Comparison of ENCODE assay signal across 13 cellular contexts in genomic region chr2:131047920-131048560, GRCh38.
"Had no signal": no experiment of that assay in that cellular context is flagged by ENCODE, and none has a peak within 500 bp of the region (broad histone marks: within the 10 kb centered on the region; RNA-seq: fewer than 3 reads in every experiment).

No MANE protein-coding gene starts in this region.

- H3K4me1 ChIP-seq: foreskin keratinocyte had no signal

- H3K9me3 ChIP-seq: tibial artery had no signal

- DNase-seq: activated CD4-positive, alpha-beta T cell treated with anti-CD3 and anti-CD28 coated beads for 4 hours; brain microvascular endothelial cell; effector memory CD4-positive, alpha-beta T cell; foreskin keratinocyte; retina; stimulated activated CD4-positive, alpha-beta T cell treated with anti-CD3 and anti-CD28 coated beads, Interleukin-2, amount 100 ng/mL, for 48 hours; stimulated activated naive CD4-positive, alpha-beta T cell; tibial artery had no signal

- H3K9me3 Mint-ChIP-seq: dendritic cell treated with granulocyte-macrophage colony-stimulating factor and Interleukin-4, amounts not matched to agents 40 ng/mL and 50 ng/mL, for 4 days; mesothelial cell of epicardium; T-helper 1 cell treated with Interleukin-12 subunit alpha and Interleukin-12 subunit beta and Interleukin-4 antibody, amounts not matched to agents 30 μg/mL and 1 μg/mL, for 36 hours had no signal

- H3K4me3 ChIP-seq: tibial artery had no signal

- ATAC-seq: foreskin keratinocyte had no signal

- FAIRE-seq: urothelium cell line had no signal

- H3K4me1 Mint-ChIP-seq: mesothelial cell of epicardium had no signal

- H3K27me3 Mint-ChIP-seq: activated naive CD8-positive, alpha-beta T cell; dendritic cell treated with granulocyte-macrophage colony-stimulating factor and Interleukin-4, amounts not matched to agents 40 ng/mL and 50 ng/mL, for 4 days had no signal

- H3K27ac Mint-ChIP-seq: activated naive CD8-positive, alpha-beta T cell; dendritic cell treated with granulocyte-macrophage colony-stimulating factor and Interleukin-4, amounts not matched to agents 40 ng/mL and 50 ng/mL, for 4 days; mesothelial cell of epicardium; T-helper 1 cell treated with Interleukin-12 subunit alpha and Interleukin-12 subunit beta and Interleukin-4 antibody, amounts not matched to agents 30 μg/mL and 1 μg/mL, for 36 hours had no signal

- H3K27ac ChIP-seq: brain microvascular endothelial cell, foreskin keratinocyte, tibial artery had no signal

- H3K27me3 ChIP-seq: brain microvascular endothelial cell, foreskin keratinocyte, tibial artery had no signal

- H3K4me3 Mint-ChIP-seq: activated naive CD8-positive, alpha-beta T cell; dendritic cell treated with granulocyte-macrophage colony-stimulating factor and Interleukin-4, amounts not matched to agents 40 ng/mL and 50 ng/mL, for 4 days; mesothelial cell of epicardium; T-helper 1 cell treated with Interleukin-12 subunit alpha and Interleukin-12 subunit beta and Interleukin-4 antibody, amounts not matched to agents 30 μg/mL and 1 μg/mL, for 36 hours had no signal
